11 cellular contexts compared by ENCODE assay signal in the genomic region with DNA sequence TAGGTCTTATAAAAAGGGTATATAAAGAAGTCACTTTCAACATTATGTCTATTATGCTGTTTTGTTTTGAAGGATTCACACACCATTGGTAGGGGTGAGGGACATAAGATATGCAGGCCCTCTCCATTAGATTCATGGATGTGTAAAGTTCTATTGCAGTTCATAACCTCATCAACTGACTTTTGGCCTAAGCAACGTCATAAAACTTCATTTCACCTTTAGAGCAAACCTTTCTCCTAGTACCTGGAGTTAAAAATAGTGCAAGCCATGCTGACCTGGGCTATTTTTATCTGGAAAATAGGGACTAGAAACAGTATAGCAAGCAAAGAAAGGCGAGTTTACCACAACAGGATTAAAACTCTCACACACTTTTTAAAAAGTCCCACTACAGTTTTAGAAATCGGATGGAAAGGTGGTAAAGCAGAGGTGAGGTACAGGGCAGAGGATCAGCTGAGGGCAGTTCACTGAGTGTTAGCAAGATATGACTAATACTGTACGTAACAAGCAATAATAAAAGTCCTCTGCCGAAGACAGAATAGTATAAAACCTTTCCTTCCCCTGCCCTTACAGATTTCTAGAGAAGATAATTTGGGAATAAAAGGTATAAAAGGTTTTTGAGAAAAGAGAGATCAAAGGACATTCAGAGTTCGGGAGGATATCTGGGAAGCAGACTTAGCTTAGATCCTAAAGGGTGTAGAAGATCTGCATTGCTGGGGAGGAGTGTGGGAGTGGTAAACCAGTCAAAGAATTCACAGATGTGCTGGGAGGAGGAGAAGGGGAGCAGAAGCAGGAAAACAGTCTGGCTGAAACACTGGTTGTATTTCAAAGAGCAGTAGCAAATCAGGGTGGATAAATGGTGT. TPM values are rescaled to one million over a fixed set of nuclear protein-coding genes. Genes with fewer than 3 reads are reported as not detected.
DNase-seq lines count a peak whose midpoint lies in the region; ATAC-seq, FAIRE-seq and TF ChIP-seq lines count a peak whose summit lies in the region.
"Had no signal": no experiment of that assay in that cellular context is flagged by ENCODE, and none has a peak within 500 bp of the region (broad histone marks: within the 10 kb centered on the region; RNA-seq: fewer than 3 reads in every experiment).

No MANE protein-coding gene starts in this region.

- DNase-seq in ACHN (peak; percentile 55), H54 (ENCODE audit: insufficient read length, low spot score) (no peak), ascending aorta (ENCODE audit: low spot score in 2 of 2) (no peak), kidney glomerular epithelial cell (lab: John Stamatoyannopoulos, UW) (peak; percentile 68), NCI-H1694 (lab: John Stamatoyannopoulos, UW) (no peak), NCI-H1694 treated with DMSO at 0.1 percent for 48 hours (lab: John Stamatoyannopoulos, UW) (no peak)
- DNase-seq: NCI-H446 treated with DMSO at 0.1 percent for 48 hours had no signal

- ATAC-seq in GM18498 (IDR thresholded peaks at IDR 0.05; ENCODE audit: unreplicated experiment) (no peak), GM18861 (IDR thresholded peaks at IDR 0.05; ENCODE audit: unreplicated experiment) (no peak)

- no peaks in the 10 kb centered on the region for H3K36me3 ChIP-seq in ascending aorta

- TF ChIP-seq POLR2A in H54 (IDR thresholded peaks at IDR 0.05; ENCODE audit: low read depth, low read length): no peak

- no peaks in the 10 kb centered on the region for H3K9me3 ChIP-seq in ascending aorta

- intact Hi-C loops in ascending aorta (cut with DNase I): loop anchor here (2.0 kb wide), 1 partner anchor 13 kb away; no protein-coding TSS in a partner anchor

- no peak overlapping the region for H3K4me3 ChIP-seq in ascending aorta

- peak overlapping the region; percentile 39 to 69 for H3K27ac ChIP-seq in ascending aorta

- no peaks in the 10 kb centered on the region for H3K27me3 ChIP-seq in ascending aorta

- in situ Hi-C loops in ACHN (cut with HindIII; ENCODE audit: low pct_ligation_motif_present, low pct_unique_long_range_greater_than_20kb, low sequenced_read_pairs): no loop called here

- FAIRE-seq in H54 (lab: Jason Lieb, UNC): peak; percentile 94
- FAIRE-seq: frontal cortex, H1 had no signal

- H3K4me1 ChIP-seq in ascending aorta: peaks cover 0 to 32% of the 10 kb centered on the region in 2 donors

- no peak for TF ChIP-seq CTCF in ascending aorta (IDR thresholded peaks at IDR 0.05)

RNA-seq across cellular contexts. Expression of gene EGLN1, which starts 14.3 kb away (rescaled TPM):
- total RNA-seq in ascending aorta: 47.8 TPM

Comparison
In these comparisons a context has a peak if more than half of its experiments do, and no peak if none do; other contexts are left out.
1. DNase-seq: peak in ACHN (single experiment) and kidney glomerular epithelial cell (single experiment); none in H54 (single experiment), ascending aorta (0 of 2), NCI-H1694 (single experiment) and NCI-H1694 treated with DMSO at 0.1 percent for 48 hours (single experiment).